18 cellular contexts compared by ENCODE assay signal in genomic region chr5:180330270-180330648, GRCh38. TPM values are rescaled to one million over a fixed set of nuclear protein-coding genes. Genes with fewer than 3 reads are reported as not detected.
DNase-seq lines count a peak whose midpoint lies in the region; ATAC-seq and TF ChIP-seq lines count a peak whose summit lies in the region.
"Had no signal": no experiment of that assay in that cellular context is flagged by ENCODE, and none has a peak within 500 bp of the region (broad histone marks: within the 10 kb centered on the region; RNA-seq: fewer than 3 reads in every experiment).

No MANE protein-coding gene starts in this region.

- POLR2A ChIA-PET in activated CD4-positive, alpha-beta T cell treated with anti-CD3 and anti-CD28 coated beads for 36 hours (lab: Charles Lee): no interaction called here
- POLR2A ChIA-PET in RWPE1 (lab: Yijun Ruan, JAX; ENCODE audit: low non-redundant PET): interaction anchor here (0.7 kb wide), 1 partner anchor 15 kb away, joined by 5 read pairs; no protein-coding TSS in a partner anchor

- peak overlapping the region; percentile 81 for H3K27ac ChIP-seq in RWPE1
- peak overlapping the region; percentile 85 for H3K27ac ChIP-seq in iPS-18a (ENCODE audit: low read length)
- peak overlapping the region in 4 of 5 donors; percentile 3 to 57 (median 47) for H3K27ac ChIP-seq in stomach
- H3K27ac ChIP-seq: WERI-Rb-1 had no signal

- H3K4me3 Mint-ChIP-seq in activated CD4-positive, alpha-beta T cell treated with anti-CD3 and anti-CD28 coated beads for 36 hours: no peak overlapping the region
- H3K4me3 Mint-ChIP-seq in activated CD4-positive, alpha-beta T cell treated with anti-CD3 and anti-CD28 coated beads, Interleukin-2, amount 10 ng/mL, durations not matched to agents 24 days and 14 days: no peak overlapping the region
- H3K4me3 Mint-ChIP-seq: CD4-positive, alpha-beta T cell had no signal

- H3K27me3 ChIP-seq in iPS-18a (ENCODE audit: control insufficient read depth, insufficient read depth, low read length): no peaks in the 10 kb centered on the region
- H3K27me3 ChIP-seq in stomach: peaks cover 0 to 17% (median 5%) of the 10 kb centered on the region in 3 donors

- DNase-seq in activated CD4-positive, alpha-beta T cell treated with anti-CD3 and anti-CD28 coated beads for 36 hours: no peak
- DNase-seq in activated CD4-positive, alpha-beta T cell treated with anti-CD3 and anti-CD28 coated beads, Interleukin-2, amount 10 ng/mL, durations not matched to agents 24 days and 14 days: no peak
- DNase-seq in RWPE1 (ENCODE audit: low spot score): no peak
- no peak for DNase-seq in stomach
- no peak for DNase-seq in NAMALWA (ENCODE audit: low spot score)
- DNase-seq in NCI-H82 treated with DMSO at 0.1 percent for 48 hours (lab: John Stamatoyannopoulos, UW; ENCODE audit: unreplicated experiment): no peak
- DNase-seq in mucosa of gallbladder (ENCODE audit: low spot score): no peak
- DNase-seq: 8988T; activated gamma-delta T cell treated with Interleukin-2 at 50 U/mL for 16 hours; CD4-positive, alpha-beta T cell; Karpas-422; NCI-H1417 treated with DMSO at 0.1 percent for 48 hours; NCI-H345; stimulated activated naive CD4-positive, alpha-beta T cell treated with Interleukin-2 at 50 U/mL for 16 hours; WERI-Rb-1 had no signal

- no peak for TF ChIP-seq EP300 in stomach (IDR thresholded peaks at IDR 0.05)

- no peak overlapping the region for H3K4me3 ChIP-seq in iPS-18a (ENCODE audit: low read length)
- no peak overlapping the region for H3K4me3 ChIP-seq in stomach
- H3K4me3 ChIP-seq: GM12878 had no signal

- no peaks in the 10 kb centered on the region for H3K4me1 Mint-ChIP-seq in activated CD4-positive, alpha-beta T cell treated with anti-CD3 and anti-CD28 coated beads for 36 hours
- H3K4me1 Mint-ChIP-seq in activated CD4-positive, alpha-beta T cell treated with anti-CD3 and anti-CD28 coated beads, Interleukin-2, amount 10 ng/mL, durations not matched to agents 24 days and 14 days: no peaks in the 10 kb centered on the region

- no peak for TF ChIP-seq POLR2A in stomach (IDR thresholded peaks at IDR 0.05)

- ATAC-seq in activated CD4-positive, alpha-beta T cell treated with anti-CD3 and anti-CD28 coated beads for 36 hours: peak; percentile 30
- ATAC-seq: GM12878 had no signal

- no peaks in the 10 kb centered on the region for H3K36me3 Mint-ChIP-seq in activated CD4-positive, alpha-beta T cell treated with anti-CD3 and anti-CD28 coated beads for 36 hours (ENCODE audit: low read depth)
- H3K36me3 Mint-ChIP-seq in activated CD4-positive, alpha-beta T cell treated with anti-CD3 and anti-CD28 coated beads, Interleukin-2, amount 10 ng/mL, durations not matched to agents 24 days and 14 days (ENCODE audit: low read depth): no peaks in the 10 kb centered on the region

- peaks cover 72% of the 10 kb centered on the region for H3K36me3 ChIP-seq in iPS-18a (ENCODE audit: control insufficient read depth, low read depth, low read length)
- peaks cover 0 to 18% (median 13%) of the 10 kb centered on the region in 4 donors for H3K36me3 ChIP-seq in stomach
- H3K36me3 ChIP-seq: WERI-Rb-1 had no signal

- H3K9me3 ChIP-seq in iPS-18a (ENCODE audit: control insufficient read depth, low read depth, low read length): no peaks in the 10 kb centered on the region
- no peaks in the 10 kb centered on the region for H3K9me3 ChIP-seq in stomach

- H3K27me3 Mint-ChIP-seq in activated CD4-positive, alpha-beta T cell treated with anti-CD3 and anti-CD28 coated beads for 36 hours: peaks cover 12% of the 10 kb centered on the region
- H3K27me3 Mint-ChIP-seq in activated CD4-positive, alpha-beta T cell treated with anti-CD3 and anti-CD28 coated beads, Interleukin-2, amount 10 ng/mL, durations not matched to agents 24 days and 14 days: peaks cover 12% of the 10 kb centered on the region

- peaks cover 17% of the 10 kb centered on the region for H3K4me1 ChIP-seq in iPS-18a (ENCODE audit: control insufficient read depth, low read depth, low read length)
- peaks cover 0 to 8% (median 0%) of the 10 kb centered on the region in 4 donors for H3K4me1 ChIP-seq in stomach

- 77 to 85% (median 83%) methylated on average over 5 of the region's 5 CpGs for WGBS in stomach, 5 donors

- H3K9me3 Mint-ChIP-seq in activated CD4-positive, alpha-beta T cell treated with anti-CD3 and anti-CD28 coated beads for 36 hours (ENCODE audit: low read depth): no peaks in the 10 kb centered on the region
- no peaks in the 10 kb centered on the region for H3K9me3 Mint-ChIP-seq in activated CD4-positive, alpha-beta T cell treated with anti-CD3 and anti-CD28 coated beads, Interleukin-2, amount 10 ng/mL, durations not matched to agents 24 days and 14 days
- H3K9me3 Mint-ChIP-seq: CD4-positive, alpha-beta T cell had no signal

- TF ChIP-seq CTCF in RWPE1 (conservative IDR thresholded peaks at IDR 0.05; ENCODE audit: low read depth) (no peak), stomach (IDR thresholded peaks at IDR 0.05) (no peak)

- H3K27ac Mint-ChIP-seq in activated CD4-positive, alpha-beta T cell treated with anti-CD3 and anti-CD28 coated beads for 36 hours: no peak overlapping the region
- no peak overlapping the region for H3K27ac Mint-ChIP-seq in activated CD4-positive, alpha-beta T cell treated with anti-CD3 and anti-CD28 coated beads, Interleukin-2, amount 10 ng/mL, durations not matched to agents 24 days and 14 days
- H3K27ac Mint-ChIP-seq: CD4-positive, alpha-beta T cell had no signal

- intact Hi-C loops in activated CD4-positive, alpha-beta T cell treated with anti-CD3 and anti-CD28 coated beads for 36 hours (cut with DNase I, micrococcal nuclease): no loop called here
- intact Hi-C loops in activated CD4-positive, alpha-beta T cell treated with anti-CD3 and anti-CD28 coated beads, Interleukin-2, amount 10 ng/mL, durations not matched to agents 24 days and 14 days (cut with micrococcal nuclease): no loop called here
- intact Hi-C loops in stomach (cut with DNase I; ENCODE audit: low total_unique reads): no loop called here

- CTCF ChIA-PET in activated CD4-positive, alpha-beta T cell treated with anti-CD3 and anti-CD28 coated beads for 36 hours (lab: Charles Lee): interaction anchor here (0.6 kb wide), 1 partner anchor 112 kb away, joined by 3 read pairs; no protein-coding TSS in a partner anchor
- CTCF ChIA-PET in RWPE1 (lab: Yijun Ruan, JAX): interaction anchor here (0.6 to 2.8 kb wide), 4 partner anchors 11 to 548 kb away, joined by 3 to 13 read pairs (median 4); no protein-coding TSS in a partner anchor

- H3K9ac ChIP-seq in iPS-18a (ENCODE audit: low read length): peak overlapping the region; percentile 47

RNA-seq across cellular contexts. Expression of gene GFPT2, which starts 22.9 kb away (rescaled TPM):
- under 1 TPM; 0.16 TPM for total RNA-seq in activated CD4-positive, alpha-beta T cell treated with anti-CD3 and anti-CD28 coated beads for 36 hours
- 0.42 TPM in 1 of 2 replicates, not detected in the other for total RNA-seq in activated CD4-positive, alpha-beta T cell treated with anti-CD3 and anti-CD28 coated beads, Interleukin-2, amount 10 ng/mL, durations not matched to agents 24 days and 14 days
- 10 to 100 TPM in 4 of 5 donors, 1 to 10 TPM in 1; 3.5 to 54.5 (median 19.8) TPM for total RNA-seq in stomach
- 1 to 10 TPM; 3.5 to 4.7 (median 4.3) TPM for polyA plus RNA-seq in stomach
- total RNA-seq in mucosa of gallbladder: 9.4 TPM
- total RNA-seq: OCI-LY7 had no signal

RNA-seq across cellular contexts. Expression of gene MAPK9, which starts 38.4 kb away (rescaled TPM):
- total RNA-seq in activated CD4-positive, alpha-beta T cell treated with anti-CD3 and anti-CD28 coated beads for 36 hours: 10 to 100 TPM; 37.0 to 38.1 TPM
- total RNA-seq in activated CD4-positive, alpha-beta T cell treated with anti-CD3 and anti-CD28 coated beads, Interleukin-2, amount 10 ng/mL, durations not matched to agents 24 days and 14 days: 44.5 and 45.0 TPM in 2 replicates
- total RNA-seq in stomach (10 to 100 TPM; 18.2 to 43.5 (median 22.8) TPM), mucosa of gallbladder (36.1 TPM)
- 10 to 100 TPM in 2 of 3 donors, 1 to 10 TPM in 1; 9.2 to 25.7 (median 19.4) TPM for polyA plus RNA-seq in stomach
